ENCODE assay signal across 40 cellular contexts in genomic region chr14:72010474-72010873, GRCh38.
"Had no signal": no experiment of that assay in that cellular context is flagged by ENCODE, and none has a peak within 500 bp of the region (broad histone marks: within the 10 kb centered on the region; RNA-seq: fewer than 3 reads in every experiment).

No MANE protein-coding gene starts in this region.

- H3K27ac Mint-ChIP-seq: activated naive CD4-positive, alpha-beta T cell treated with anti-CD3 and anti-CD28 coated beads for 36 hours; activated naive CD4-positive, alpha-beta T cell treated with anti-CD3 and anti-CD28 coated beads, Interleukin-2, amount 10 ng/mL, durations not matched to agents 7 days and 5 days; activated naive CD4-positive, alpha-beta T cell treated with anti-CD3 and anti-CD28 coated beads, Interleukin-2, amount 50 U/mL, for 24 hours; activated naive CD4-positive, alpha-beta T cell treated with anti-CD3 and anti-CD28 coated beads, Interleukin-2, amount 50 U/mL, for 72 hours; activated naive CD8-positive, alpha-beta T cell; activated naive CD8-positive, alpha-beta T cell treated with anti-CD3 and anti-CD28 coated beads for 36 hours; activated naive CD8-positive, alpha-beta T cell treated with anti-CD3 and anti-CD28 coated beads, Interleukin-2, amount 10 ng/mL, durations not matched to agents 7 days and 5 days; activated naive CD8-positive, alpha-beta T cell treated with anti-CD3 and anti-CD28 coated beads, Interleukin-2, amount 50 U/mL, for 24 hours; activated T-cell treated with anti-CD3 and anti-CD28 coated beads, Interleukin-2, amount 50 U/mL, for 24 hours; activated T-cell treated with anti-CD3 and anti-CD28 coated beads, Interleukin-2, amount 50 U/mL, for 72 hours; activated T-helper 1 cell treated with anti-CD3 and anti-CD28 coated beads, Interleukin-12 subunit alpha, Interleukin-12 subunit beta, Interleukin-2, Interleukin-4 antibody, amounts not matched to agents 30 ng/mL and 10 ng/mL and 1 ng/mL, durations not matched to agents 14 hours and 24 hours and 36 hours; activated T-helper 17 cell treated with anti-CD3 and anti-CD28 coated beads, Interleukin-2, amount 50 U/mL, for 72 hours; activated T-helper 2 cell treated with anti-CD3 and anti-CD28 coated beads, Interferon-gamma antibody, Interleukin-2, Interleukin-4, amounts not matched to agents 10 μg/mL and 5 μg/mL and 100 μg/mL, durations not matched to agents 14 hours and 24 hours and 36 hours; brain had no signal

- H3K27me3 Mint-ChIP-seq: brain had no signal

- H3K9me3 Mint-ChIP-seq: activated naive CD4-positive, alpha-beta T cell treated with anti-CD3 and anti-CD28 coated beads for 36 hours; activated naive CD4-positive, alpha-beta T cell treated with anti-CD3 and anti-CD28 coated beads, Interleukin-2, amount 10 ng/mL, durations not matched to agents 7 days and 5 days; activated naive CD4-positive, alpha-beta T cell treated with anti-CD3 and anti-CD28 coated beads, Interleukin-2, amount 50 U/mL, for 72 hours; activated naive CD8-positive, alpha-beta T cell treated with anti-CD3 and anti-CD28 coated beads for 36 hours; activated naive CD8-positive, alpha-beta T cell treated with anti-CD3 and anti-CD28 coated beads, Interleukin-2, amount 10 ng/mL, durations not matched to agents 7 days and 5 days; activated naive CD8-positive, alpha-beta T cell treated with anti-CD3 and anti-CD28 coated beads, Interleukin-2, amount 50 U/mL, for 24 hours; activated T-cell treated with anti-CD3 and anti-CD28 coated beads, Interleukin-2, amount 50 U/mL, for 24 hours; activated T-cell treated with anti-CD3 and anti-CD28 coated beads, Interleukin-2, amount 50 U/mL, for 4 hours; activated T-cell treated with anti-CD3 and anti-CD28 coated beads, Interleukin-2, amount 50 U/mL, for 72 hours; activated T-helper 1 cell treated with anti-CD3 and anti-CD28 coated beads, Interleukin-12 subunit alpha, Interleukin-12 subunit beta, Interleukin-2, Interleukin-4 antibody, amounts not matched to agents 30 ng/mL and 10 ng/mL and 1 ng/mL, durations not matched to agents 14 hours and 24 hours and 36 hours; activated T-helper 17 cell treated with anti-CD3 and anti-CD28 coated beads, Interleukin-2, amount 50 U/mL, for 72 hours; activated T-helper 2 cell treated with anti-CD3 and anti-CD28 coated beads, Interferon-gamma antibody, Interleukin-2, Interleukin-4, amounts not matched to agents 10 μg/mL and 5 μg/mL and 100 μg/mL, durations not matched to agents 14 hours and 24 hours and 36 hours; central memory CD8-positive, alpha-beta T cell had no signal

- H3K27ac ChIP-seq: adrenal gland, ascending aorta, body of pancreas, brain microvascular endothelial cell, breast epithelium, cardiac muscle cell had no signal

- H3K36me3 ChIP-seq: adrenal gland, ascending aorta, brain microvascular endothelial cell, breast epithelium, cardiac muscle cell had no signal

- H3K4me3 ChIP-seq: adrenal gland, ascending aorta, body of pancreas, breast epithelium, cardiac muscle cell had no signal

- H3K4me1 ChIP-seq: adrenal gland, ascending aorta, body of pancreas, breast epithelium had no signal

- H3K4me3 Mint-ChIP-seq: activated naive CD4-positive, alpha-beta T cell treated with anti-CD3 and anti-CD28 coated beads for 36 hours; activated naive CD4-positive, alpha-beta T cell treated with anti-CD3 and anti-CD28 coated beads, Interleukin-2, amount 10 ng/mL, durations not matched to agents 7 days and 5 days; activated naive CD4-positive, alpha-beta T cell treated with anti-CD3 and anti-CD28 coated beads, Interleukin-2, amount 50 U/mL, for 24 hours; activated naive CD8-positive, alpha-beta T cell; activated naive CD8-positive, alpha-beta T cell treated with anti-CD3 and anti-CD28 coated beads for 36 hours; activated naive CD8-positive, alpha-beta T cell treated with anti-CD3 and anti-CD28 coated beads, Interleukin-2, amount 10 ng/mL, durations not matched to agents 7 days and 5 days; activated naive CD8-positive, alpha-beta T cell treated with anti-CD3 and anti-CD28 coated beads, Interleukin-2, amount 50 U/mL, for 24 hours; activated T-cell treated with anti-CD3 and anti-CD28 coated beads, Interleukin-2, amount 50 U/mL, for 24 hours; activated T-cell treated with anti-CD3 and anti-CD28 coated beads, Interleukin-2, amount 50 U/mL, for 4 hours; activated T-cell treated with anti-CD3 and anti-CD28 coated beads, Interleukin-2, amount 50 U/mL, for 72 hours; activated T-helper 1 cell treated with anti-CD3 and anti-CD28 coated beads, Interleukin-12 subunit alpha, Interleukin-12 subunit beta, Interleukin-2, Interleukin-4 antibody, amounts not matched to agents 30 ng/mL and 10 ng/mL and 1 ng/mL, durations not matched to agents 14 hours and 24 hours and 36 hours; activated T-helper 17 cell treated with anti-CD3 and anti-CD28 coated beads, Interleukin-2, amount 50 U/mL, for 72 hours; brain; central memory CD8-positive, alpha-beta T cell had no signal

- ATAC-seq: activated naive CD4-positive, alpha-beta T cell treated with anti-CD3 and anti-CD28 coated beads, Interleukin-2, amount 50 U/mL, for 72 hours; activated naive CD8-positive, alpha-beta T cell treated with anti-CD3 and anti-CD28 coated beads, Interleukin-2, amount 50 U/mL, for 24 hours; activated T-cell treated with anti-CD3 and anti-CD28 coated beads, Interleukin-2, amount 50 U/mL, for 4 hours; activated T-cell treated with anti-CD3 and anti-CD28 coated beads, Interleukin-2, amount 50 U/mL, for 72 hours; activated T-helper 17 cell treated with anti-CD3 and anti-CD28 coated beads, Interleukin-2, amount 50 U/mL, for 72 hours; body of pancreas had no signal

- H3K4me1 Mint-ChIP-seq: activated naive CD4-positive, alpha-beta T cell treated with anti-CD3 and anti-CD28 coated beads, Interleukin-2, amount 10 ng/mL, durations not matched to agents 7 days and 5 days; activated naive CD4-positive, alpha-beta T cell treated with anti-CD3 and anti-CD28 coated beads, Interleukin-2, amount 50 U/mL, for 24 hours; activated naive CD8-positive, alpha-beta T cell treated with anti-CD3 and anti-CD28 coated beads for 36 hours; activated naive CD8-positive, alpha-beta T cell treated with anti-CD3 and anti-CD28 coated beads, Interleukin-2, amount 10 ng/mL, durations not matched to agents 7 days and 5 days; activated naive CD8-positive, alpha-beta T cell treated with anti-CD3 and anti-CD28 coated beads, Interleukin-2, amount 50 U/mL, for 24 hours; activated T-helper 17 cell treated with anti-CD3 and anti-CD28 coated beads, Interleukin-2, amount 50 U/mL, for 72 hours; central memory CD8-positive, alpha-beta T cell had no signal

- H3K27me3 ChIP-seq: adrenal gland, ascending aorta, body of pancreas, brain microvascular endothelial cell, breast epithelium, cardiac muscle cell had no signal

- H3K9me3 ChIP-seq: adrenal gland, ascending aorta, body of pancreas, breast epithelium had no signal

- H3K36me3 Mint-ChIP-seq: activated naive CD4-positive, alpha-beta T cell treated with anti-CD3 and anti-CD28 coated beads, Interleukin-2, amount 10 ng/mL, durations not matched to agents 7 days and 5 days; activated naive CD4-positive, alpha-beta T cell treated with anti-CD3 and anti-CD28 coated beads, Interleukin-2, amount 50 U/mL, for 24 hours; activated naive CD4-positive, alpha-beta T cell treated with anti-CD3 and anti-CD28 coated beads, Interleukin-2, amount 50 U/mL, for 72 hours; activated naive CD8-positive, alpha-beta T cell; activated naive CD8-positive, alpha-beta T cell treated with anti-CD3 and anti-CD28 coated beads for 36 hours; activated naive CD8-positive, alpha-beta T cell treated with anti-CD3 and anti-CD28 coated beads, Interleukin-2, amount 10 ng/mL, durations not matched to agents 7 days and 5 days; brain had no signal

- DNase-seq: activated effector memory CD4-positive, alpha-beta T cell treated with anti-CD3 and anti-CD28 coated beads, Interleukin-2, amount 50 U/mL, for 16 hours; activated effector memory CD4-positive, alpha-beta T cell treated with Interleukin-2 at 50 U/mL for 16 hours; activated gamma-delta T cell; activated gamma-delta T cell treated with Interleukin-2 at 50 U/mL for 16 hours; activated naive CD4-positive, alpha-beta T cell; activated naive CD4-positive, alpha-beta T cell treated with anti-CD3 and anti-CD28 coated beads for 36 hours; activated naive CD4-positive, alpha-beta T cell treated with anti-CD3 and anti-CD28 coated beads, Interleukin-2, amount 10 ng/mL, durations not matched to agents 7 days and 5 days; activated naive CD4-positive, alpha-beta T cell treated with anti-CD3 and anti-CD28 coated beads, Interleukin-2, amount 50 U/mL, for 16 hours; activated naive CD4-positive, alpha-beta T cell treated with Interleukin-2 at 50 U/mL for 16 hours; activated naive CD8-positive, alpha-beta T cell treated with anti-CD3 and anti-CD28 coated beads for 36 hours; activated naive CD8-positive, alpha-beta T cell treated with anti-CD3 and anti-CD28 coated beads, Interleukin-2, amount 10 ng/mL, durations not matched to agents 7 days and 5 days; activated naive CD8-positive, alpha-beta T cell treated with anti-CD3 and anti-CD28 coated beads, Interleukin-2, amount 50 U/mL, for 24 hours; activated T-cell treated with anti-CD3 and anti-CD28 coated beads, Interleukin-2, amount 50 U/mL, for 1 hour; activated T-cell treated with anti-CD3 and anti-CD28 coated beads, Interleukin-2, amount 50 U/mL, for 24 hours; activated T-cell treated with anti-CD3 and anti-CD28 coated beads, Interleukin-2, amount 50 U/mL, for 4 hours; activated T-cell treated with anti-CD3 and anti-CD28 coated beads, Interleukin-2, amount 50 U/mL, for 48 hours; activated T-cell treated with anti-CD3 and anti-CD28 coated beads, Interleukin-2, amount 50 U/mL, for 72 hours; adrenal gland; amniotic stem cell; amygdala; anterior cingulate cortex; aorta; body of pancreas; brain microvascular endothelial cell; caudate nucleus; central memory CD4-positive, alpha-beta T cell; cerebellar nuclear complex had no signal

- FAIRE-seq: astrocyte, bronchial epithelial cell had no signal
